ENCODE assay signal across 11 cellular contexts in the genomic region with DNA sequence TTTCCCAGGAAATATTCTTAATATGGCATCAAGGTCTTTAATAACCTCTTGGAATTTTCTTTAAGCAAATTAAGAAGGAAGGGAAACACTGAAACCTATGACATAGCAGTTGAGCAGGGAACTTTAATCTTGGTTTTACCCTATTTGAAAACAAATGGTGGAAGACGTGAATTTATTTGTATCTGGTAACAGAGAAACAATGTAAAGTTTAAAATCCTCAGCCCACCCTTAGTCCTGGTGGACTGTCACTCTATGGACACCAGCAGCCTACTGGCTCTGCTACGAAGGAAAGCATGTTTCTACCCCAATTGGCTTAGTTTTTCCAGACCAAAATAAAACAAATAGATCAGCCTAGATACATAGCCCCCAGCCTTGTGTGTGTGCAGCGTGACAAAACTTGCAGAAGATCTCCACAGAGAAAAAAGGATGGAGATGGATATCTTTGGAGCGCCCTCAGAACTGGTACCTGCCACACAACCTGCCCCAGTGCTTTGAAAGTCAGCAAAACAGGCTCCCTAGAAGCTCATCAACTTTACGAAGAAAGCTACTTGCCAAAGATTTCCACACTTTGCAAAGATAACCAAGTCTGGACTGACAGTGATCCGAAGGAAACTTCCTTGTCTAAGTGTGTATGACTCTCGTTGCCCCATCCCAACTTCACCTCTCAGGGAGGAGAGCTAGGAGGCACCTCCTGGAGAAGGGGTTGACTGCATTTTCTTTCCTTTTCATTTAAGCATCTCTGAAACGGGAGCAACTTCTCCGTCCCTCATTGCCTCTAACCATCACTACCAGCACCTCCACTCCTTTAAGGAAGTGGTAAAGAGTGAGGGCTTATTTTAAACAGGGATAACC. TPM values are rescaled to one million over a fixed set of nuclear protein-coding genes. Genes with fewer than 3 reads are reported as not detected.
DNase-seq lines count a peak whose midpoint lies in the region; ATAC-seq and TF ChIP-seq lines count a peak whose summit lies in the region.
"Had no signal": no experiment of that assay in that cellular context is flagged by ENCODE, and none has a peak within 500 bp of the region (broad histone marks: within the 10 kb centered on the region; RNA-seq: fewer than 3 reads in every experiment).

No MANE protein-coding gene starts in this region.

- TF ChIP-seq EP300 in SK-N-SH (IDR thresholded peaks at IDR 0.05; ENCODE audit: borderline replicate concordance in 1 of 2, low read depth in 1 of 2, low read length in 1 of 2): no peak

- no peak overlapping the region for H2AFZ ChIP-seq in SK-N-SH (ENCODE audit: low read depth)

- H3K9ac ChIP-seq in SK-N-SH: no peak overlapping the region

- no peaks in the 10 kb centered on the region for H3K27me3 ChIP-seq in SK-N-SH (ENCODE audit: insufficient read depth)
- H3K27me3 ChIP-seq in lower lobe of right lung (ENCODE audit: low read depth): peaks cover 6% of the 10 kb centered on the region

- H3K9me2 ChIP-seq in SK-N-SH: no peaks in the 10 kb centered on the region

- peaks cover 50% of the 10 kb centered on the region for H4K20me1 ChIP-seq in SK-N-SH (ENCODE audit: insufficient read depth)

- intact Hi-C loops in lower lobe of right lung (cut with DNase I): no loop called here

- H3K4me2 ChIP-seq in SK-N-SH: peak overlapping the region; percentile 94; the same call in 1 of the 2 replicates
- H3K4me2 ChIP-seq: A549 had no signal

- in situ Hi-C loops in astrocyte of the cerebellum (cut with HindIII; ENCODE audit: low sequenced_read_pairs): loop anchor here (25.0 kb wide), 1 partner anchor 1250 kb away; no protein-coding TSS in a partner anchor

- peaks cover 0 to 13% of the 10 kb centered on the region in 2 experiments for H3K36me3 ChIP-seq in SK-N-SH (replicated peaks in 1 of 2; ENCODE audit: control insufficient read depth in 1 of 2, insufficient read depth in 2 of 2, low read length in 1 of 2)
- peaks cover 3% of the 10 kb centered on the region for H3K36me3 ChIP-seq in lower lobe of right lung

- no peaks in the 10 kb centered on the region for H3F3A ChIP-seq in SK-N-SH (replicated peaks; ENCODE audit: insufficient read depth)

- 95% methylated on average over 8 of the region's 9 CpGs for whole genome bisulfite sequencing in SK-N-SH (ENCODE audit: low lambda C conversion rate)

- TF ChIP-seq RAD21 in SK-N-SH (IDR thresholded peaks at IDR 0.05; ENCODE audit: low read length): no peak

- H3K79me2 ChIP-seq in SK-N-SH (ENCODE audit: insufficient read depth): peaks cover 96% of the 10 kb centered on the region

- peaks cover 41 to 46% of the 10 kb centered on the region in 2 experiments for H3K4me1 ChIP-seq in SK-N-SH (ENCODE audit: control insufficient read depth in 1 of 2, insufficient read depth in 2 of 2, low read depth in 1 of 2, low read length in 1 of 2)
- H3K4me1 ChIP-seq in lower lobe of right lung: peaks cover 58% of the 10 kb centered on the region

- TF ChIP-seq CTCF in SK-N-SH (IDR thresholded peaks at IDR 0.05): no peak
- TF ChIP-seq CTCF in astrocyte of the cerebellum (IDR thresholded peaks at IDR 0.05; ENCODE audit: low read depth, low read length, missing control alignments): no peak
- TF ChIP-seq CTCF in lower lobe of right lung (IDR thresholded peaks at IDR 0.05): no peak

- no peak for DNase-seq in SK-N-SH
- DNase-seq in astrocyte of the cerebellum (ENCODE audit: low read depth): no peak
- no peak for DNase-seq in lower lobe of right lung
- DNase-seq in NCI-H2227 (lab: John Stamatoyannopoulos, UW; ENCODE audit: unreplicated experiment): no peak
- DNase-seq: activated CD4-positive, alpha-beta memory T cell treated with anti-CD3 and anti-CD28 coated beads for 36 hours; NCI-H2227 treated with DMSO at 0.1 percent for 48 hours had no signal

- CTCF ChIA-PET in SK-N-SH (lab: Yijun Ruan, JAX): no interaction called here

- H3K27ac ChIP-seq in SK-N-SH (ENCODE audit: low read depth in 2 of 2, low read length in 1 of 2) (peak overlapping the region in 1 of 2 experiments; percentile 40; a peak in 1 of 4 replicates), lower lobe of right lung (peak overlapping the region; percentile 98), temporal lobe (ENCODE audit: low read depth, low read length) (peak overlapping the region; percentile 99)
- H3K27ac ChIP-seq: A549 had no signal

- POLR2A ChIA-PET in SK-N-SH (lab: Yijun Ruan, JAX): interaction anchor here (0.6 kb wide), 1 partner anchor 32 kb away, joined by 3 read pairs; no protein-coding TSS in a partner anchor

- no peaks in the 10 kb centered on the region for H3K9me3 ChIP-seq in SK-N-SH
- no peaks in the 10 kb centered on the region for H3K9me3 ChIP-seq in lower lobe of right lung
- H3K9me3 ChIP-seq: A549 had no signal

- H3K4me3 ChIP-seq in SK-N-SH (ENCODE audit: low read depth in 2 of 2, low read length in 1 of 2): no peak overlapping the region
- peak overlapping the region; percentile 32 for H3K4me3 ChIP-seq in astrocyte of the cerebellum (ENCODE audit: low read depth, low read length)
- peak overlapping the region; percentile 70 for H3K4me3 ChIP-seq in lower lobe of right lung
- H3K4me3 ChIP-seq: A549 had no signal

- no peak for ATAC-seq in SK-N-SH treated with all-trans-retinoic acid at 6 μM for 48 hours
- ATAC-seq in lower lobe of right lung: no peak
- no peak for ATAC-seq in GM21825 (IDR thresholded peaks at IDR 0.05; ENCODE audit: unreplicated experiment)
- no peak for ATAC-seq in HG02759 (IDR thresholded peaks at IDR 0.05; ENCODE audit: unreplicated experiment)
- ATAC-seq: A549 had no signal

TF ChIP-seq in SK-N-SH, 30 proteins besides CTCF, POLR2A, EP300 and RAD21 (continues in another document):
- TF ChIP-seq RXRA (IDR thresholded peaks at IDR 0.05; ENCODE audit: borderline replicate concordance, low read depth) (no peak), ZBTB33 (IDR thresholded peaks at IDR 0.05; ENCODE audit: borderline replicate concordance, low read depth) (no peak), NRF1 (IDR thresholded peaks at IDR 0.05; ENCODE audit: low read depth, low read length) (no peak)
- TF ChIP-seq, protein P1, sequence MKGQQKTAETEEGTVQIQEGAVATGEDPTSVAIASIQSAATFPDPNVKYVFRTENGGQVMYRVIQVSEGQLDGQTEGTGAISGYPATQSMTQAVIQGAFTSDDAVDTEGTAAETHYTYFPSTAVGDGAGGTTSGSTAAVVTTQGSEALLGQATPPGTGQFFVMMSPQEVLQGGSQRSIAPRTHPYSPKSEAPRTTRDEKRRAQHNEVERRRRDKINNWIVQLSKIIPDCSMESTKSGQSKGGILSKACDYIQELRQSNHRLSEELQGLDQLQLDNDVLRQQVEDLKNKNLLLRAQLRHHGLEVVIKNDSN (IDR thresholded peaks at IDR 0.05; ENCODE audit: borderline replicate concordance, low read depth): no peak

TF ChIP-seq in SK-N-SH treated with all-trans-retinoic acid at 6 μM for 48 hours, 23 proteins besides CTCF, POLR2A, EP300 and RAD21 (continues in another document):
- TF ChIP-seq TCF4 (CRISPR knock-in tag; IDR thresholded peaks at IDR 0.05; ENCODE audit: borderline replicate concordance) (no peak), RARB (CRISPR knock-in tag; IDR thresholded peaks at IDR 0.05) (no peak), ZC3H10 (CRISPR knock-in tag; IDR thresholded peaks at IDR 0.05) (no peak), ZNF8 (CRISPR knock-in tag; IDR thresholded peaks at IDR 0.05) (no peak), POU6F1 (CRISPR knock-in tag; IDR thresholded peaks at IDR 0.05; ENCODE audit: borderline replicate concordance, low read depth) (no peak), ESRRG (CRISPR knock-in tag; IDR thresholded peaks at IDR 0.05) (no peak), SNAI2 (CRISPR knock-in tag; IDR thresholded peaks at IDR 0.05) (no peak)
- TF ChIP-seq, protein P2, sequence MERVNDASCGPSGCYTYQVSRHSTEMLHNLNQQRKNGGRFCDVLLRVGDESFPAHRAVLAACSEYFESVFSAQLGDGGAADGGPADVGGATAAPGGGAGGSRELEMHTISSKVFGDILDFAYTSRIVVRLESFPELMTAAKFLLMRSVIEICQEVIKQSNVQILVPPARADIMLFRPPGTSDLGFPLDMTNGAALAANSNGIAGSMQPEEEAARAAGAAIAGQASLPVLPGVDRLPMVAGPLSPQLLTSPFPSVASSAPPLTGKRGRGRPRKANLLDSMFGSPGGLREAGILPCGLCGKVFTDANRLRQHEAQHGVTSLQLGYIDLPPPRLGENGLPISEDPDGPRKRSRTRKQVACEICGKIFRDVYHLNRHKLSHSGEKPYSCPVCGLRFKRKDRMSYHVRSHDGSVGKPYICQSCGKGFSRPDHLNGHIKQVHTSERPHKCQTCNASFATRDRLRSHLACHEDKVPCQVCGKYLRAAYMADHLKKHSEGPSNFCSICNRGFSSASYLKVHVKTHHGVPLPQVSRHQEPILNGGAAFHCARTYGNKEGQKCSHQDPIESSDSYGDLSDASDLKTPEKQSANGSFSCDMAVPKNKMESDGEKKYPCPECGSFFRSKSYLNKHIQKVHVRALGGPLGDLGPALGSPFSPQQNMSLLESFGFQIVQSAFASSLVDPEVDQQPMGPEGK (CRISPR knock-in tag; IDR thresholded peaks at IDR 0.05; ENCODE audit: borderline replicate concordance): no peak

RNA-seq across cellular contexts. Expression of gene ZEB2, which starts 7.3 kb away (rescaled TPM):
- 16.3 and 20.5 TPM in 2 replicates for polyA plus RNA-seq in SK-N-SH (2012; rRNA removed)
- 16.9 and 17.6 TPM in 2 replicates for polyA plus RNA-seq in SK-N-SH (2012; cell fraction: cytosol; rRNA removed)
- 24.6 and 25.9 TPM in 2 replicates for polyA plus RNA-seq in SK-N-SH (2012; cell fraction: nucleus; rRNA removed)
- 220 TPM for total RNA-seq in lower lobe of right lung
- total RNA-seq in temporal lobe: 283 TPM

Comparison
In these comparisons a context has a peak if more than half of its experiments do, and no peak if none do; other contexts are left out.
1. H3K4me3 ChIP-seq: peak in astrocyte of the cerebellum (single experiment) and lower lobe of right lung (single experiment); none in SK-N-SH (0 of 2).